ENCODE assay signal across 16 cellular contexts in the genomic region with DNA sequence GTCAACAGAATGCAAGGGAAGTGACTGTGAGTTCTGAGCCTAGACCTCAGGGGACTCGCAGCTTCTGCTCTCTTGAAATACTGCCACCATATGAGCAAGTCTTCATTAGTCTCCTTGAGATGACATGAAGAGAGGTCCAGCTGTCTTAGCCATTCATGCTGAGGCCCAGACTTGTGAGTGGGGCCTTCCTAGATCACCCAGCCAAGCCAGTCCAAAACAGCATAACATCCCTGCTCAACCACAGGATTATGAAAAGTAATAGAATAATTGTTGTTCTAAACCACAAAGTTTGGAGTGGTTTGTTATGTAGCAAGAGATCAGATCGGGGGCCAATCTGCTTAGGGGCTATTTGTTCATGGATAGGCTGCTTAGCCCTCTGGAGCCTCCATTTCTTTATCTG.
"Had no signal": no experiment of that assay in that cellular context is flagged by ENCODE, and none has a peak within 500 bp of the region (broad histone marks: within the 10 kb centered on the region; RNA-seq: fewer than 3 reads in every experiment).

No MANE protein-coding gene starts in this region.

- H3K9me3 ChIP-seq: colonic mucosa, gastrocnemius medialis, prostate gland, right atrium auricular region, testis, tibial artery had no signal

- H3K4me1 ChIP-seq: colonic mucosa, gastrocnemius medialis, prostate gland, right atrium auricular region, testis, tibial artery had no signal

- H3K4me3 ChIP-seq: colonic mucosa, gastrocnemius medialis, lung, prostate gland, right atrium auricular region, testis, tibial artery had no signal

- H3K27me3 ChIP-seq: colonic mucosa, gastrocnemius medialis, right atrium auricular region, testis, tibial artery had no signal

- H3K27ac ChIP-seq: colonic mucosa, gastrocnemius medialis, prostate gland, right atrium auricular region, testis, tibial artery had no signal

- DNase-seq: colonic mucosa; effector memory CD8-positive, alpha-beta T cell; gastrocnemius medialis; head of caudate nucleus; left ventricle myocardium superior; naive thymus-derived CD4-positive, alpha-beta T cell; nucleus accumbens; stimulated activated CD4-positive, alpha-beta T cell treated with anti-CD3 and anti-CD28 coated beads, Interleukin-2, amount 100 ng/mL, for 24 hours; stimulated activated CD4-positive, alpha-beta T cell treated with anti-CD3 and anti-CD28 coated beads, Interleukin-4, amount 100 ng/mL, for 24 hours; stimulated activated naive CD8-positive, alpha-beta T cell treated with anti-CD3 and anti-CD28 coated beads, Interleukin-15, Interleukin-2, amounts not matched to agents 100 U/mL and 50 U/mL, for 24 hours; substantia nigra; testis; tibial artery had no signal

- H3K36me3 ChIP-seq: colonic mucosa, gastrocnemius medialis, prostate gland, right atrium auricular region, tibial artery had no signal
